Comparison of ENCODE assay signal across 20 cellular contexts in the genomic region with DNA sequence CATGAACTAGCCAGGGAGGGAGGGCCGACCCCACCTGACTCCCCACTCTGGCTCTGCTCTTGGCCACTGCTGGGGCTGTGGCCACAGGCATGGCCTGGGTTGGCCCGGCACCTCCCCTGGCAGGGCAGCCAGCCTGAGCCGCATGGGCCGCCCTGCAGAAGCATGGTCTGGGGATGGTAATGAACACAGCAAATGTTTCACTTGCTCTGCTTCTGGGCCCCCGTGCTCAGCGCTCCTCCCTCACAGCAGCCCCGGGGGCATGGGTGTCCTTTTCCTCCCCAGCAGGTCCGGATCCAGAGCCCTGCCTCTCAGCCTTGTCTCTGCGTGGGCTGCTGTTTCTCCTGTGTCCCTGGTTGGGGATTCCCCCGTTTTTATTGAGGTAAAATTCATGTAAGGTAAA. TPM values are rescaled to one million over a fixed set of nuclear protein-coding genes. Genes with fewer than 3 reads are reported as not detected.
DNase-seq lines count a peak whose midpoint lies in the region; ATAC-seq and TF ChIP-seq lines count a peak whose summit lies in the region.
"Had no signal": no experiment of that assay in that cellular context is flagged by ENCODE, and none has a peak within 500 bp of the region (broad histone marks: within the 10 kb centered on the region; RNA-seq: fewer than 3 reads in every experiment).

No MANE protein-coding gene starts in this region.

- H3K36me3 ChIP-seq in OCI-LY1 (ENCODE audit: insufficient read depth, low read length) (no peaks in the 10 kb centered on the region), esophagus muscularis mucosa (no peaks in the 10 kb centered on the region)
- H3K36me3 ChIP-seq: neural progenitor cell, thoracic aorta had no signal

- H3K36me3 Mint-ChIP-seq in natural killer cell, result no peaks in the 10 kb centered on the region
- H3K36me3 Mint-ChIP-seq: activated naive CD8-positive, alpha-beta T cell treated with anti-CD3 and anti-CD28 coated beads for 36 hours; mesothelial cell of epicardium; neural progenitor cell had no signal

- H3K9ac ChIP-seq in OCI-LY1 (ENCODE audit: low read length), result peak overlapping the region; percentile 21; the same call in 1 of the 2 replicates
- H3K9ac ChIP-seq: neural progenitor cell had no signal

- H3K4me2 ChIP-seq in OCI-LY1 (ENCODE audit: low read length), result peak overlapping the region; percentile 16; the same call in 1 of the 2 replicates
- H3K4me2 ChIP-seq: neural progenitor cell had no signal

- no peak for ATAC-seq in natural killer cell
- ATAC-seq: body of pancreas had no signal

- H3K27me3 ChIP-seq in OCI-LY1 (ENCODE audit: insufficient read depth, low read length) (no peaks in the 10 kb centered on the region), esophagus muscularis mucosa (no peaks in the 10 kb centered on the region)
- H3K27me3 ChIP-seq: body of pancreas, neural progenitor cell had no signal

- no peak overlapping the region for H2AFZ ChIP-seq in OCI-LY1 (ENCODE audit: low read length)
- H2AFZ ChIP-seq: neural progenitor cell had no signal

- no peak for TF ChIP-seq POLR2A in esophagus muscularis mucosa (IDR thresholded peaks at IDR 0.05; ENCODE audit: low read depth)

- no peaks in the 10 kb centered on the region for H3K9me2 ChIP-seq in OCI-LY1 (ENCODE audit: low read depth, low read length)

- H3K4me3 ChIP-seq in OCI-LY1 (ENCODE audit: low read depth, low read length, poor library complexity, severe bottlenecking) (no peak overlapping the region), epithelial cell of esophagus (ENCODE audit: low read length) (no peak overlapping the region), esophagus muscularis mucosa (no peak overlapping the region)
- H3K4me3 ChIP-seq: body of pancreas, neural progenitor cell, thoracic aorta had no signal

- H3K27me3 Mint-ChIP-seq in natural killer cell (ENCODE audit: low read depth in 2 of 2), result no peaks in the 10 kb centered on the region
- H3K27me3 Mint-ChIP-seq: activated CD4-positive, alpha-beta memory T cell treated with anti-CD3 and anti-CD28 coated beads, Interleukin-2, amount 10 ng/mL, durations not matched to agents 7 days and 5 days; activated naive CD8-positive, alpha-beta T cell treated with anti-CD3 and anti-CD28 coated beads for 36 hours had no signal

- H3K9me3 ChIP-seq in OCI-LY1 (ENCODE audit: low read length) (no peaks in the 10 kb centered on the region), esophagus muscularis mucosa (no peaks in the 10 kb centered on the region)
- H3K9me3 ChIP-seq: body of pancreas, Caco-2, thoracic aorta had no signal

- H3K4me3 Mint-ChIP-seq in natural killer cell, result no peak overlapping the region
- H3K4me3 Mint-ChIP-seq: activated CD4-positive, alpha-beta memory T cell treated with anti-CD3 and anti-CD28 coated beads, Interleukin-2, amount 10 ng/mL, durations not matched to agents 7 days and 5 days; activated naive CD8-positive, alpha-beta T cell treated with anti-CD3 and anti-CD28 coated beads for 36 hours; mesothelial cell of epicardium; neural progenitor cell; T-helper 2 cell treated with Interferon-gamma antibody and Interleukin-4, amounts not matched to agents 5 μg/mL and 100 μg/mL, for 36 hours had no signal

- H3K79me2 ChIP-seq in OCI-LY1 (ENCODE audit: insufficient read depth, low read length), result no peaks in the 10 kb centered on the region

- no peak for TF ChIP-seq CTCF in OCI-LY1 (IDR thresholded peaks at IDR 0.05; ENCODE audit: low read length)
- TF ChIP-seq CTCF in epithelial cell of esophagus (IDR thresholded peaks at IDR 0.05; ENCODE audit: insufficient read depth, low read depth, low read length, missing control alignments), result no peak
- no peak for TF ChIP-seq CTCF in esophagus muscularis mucosa (IDR thresholded peaks at IDR 0.05)
- no peak for TF ChIP-seq CTCF in natural killer cell (IDR thresholded peaks at IDR 0.05)

- intact Hi-C loops in esophagus muscularis mucosa (cut with DNase I) (no loop called here), natural killer cell (cut with micrococcal nuclease) (no loop called here)

- no peaks in the 10 kb centered on the region for H3K9me3 Mint-ChIP-seq in natural killer cell
- H3K9me3 Mint-ChIP-seq: activated naive CD8-positive, alpha-beta T cell treated with anti-CD3 and anti-CD28 coated beads for 36 hours; mesothelial cell of epicardium had no signal

- H3K27ac Mint-ChIP-seq in natural killer cell, result no peak overlapping the region
- H3K27ac Mint-ChIP-seq: activated CD4-positive, alpha-beta memory T cell treated with anti-CD3 and anti-CD28 coated beads, Interleukin-2, amount 10 ng/mL, durations not matched to agents 7 days and 5 days; activated naive CD8-positive, alpha-beta T cell treated with anti-CD3 and anti-CD28 coated beads for 36 hours; mesothelial cell of epicardium; neural progenitor cell; T-helper 2 cell treated with Interferon-gamma antibody and Interleukin-4, amounts not matched to agents 5 μg/mL and 100 μg/mL, for 36 hours had no signal

- H3K4me1 Mint-ChIP-seq in natural killer cell, result peaks cover 5 to 17% of the 10 kb centered on the region in 2 donors

- DNase-seq in COLO829 (ENCODE audit: low spot score), result peak; percentile 17
- DNase-seq in epithelial cell of esophagus (ENCODE audit: low read depth), result peak; percentile 12
- DNase-seq in renal cortical epithelial cell (ENCODE audit: low read depth), result peak; percentile 43
- no peak for DNase-seq in GF-D8 (lab: John Stamatoyannopoulos, UW)
- DNase-seq in esophagus muscularis mucosa (ENCODE audit: extremely low spot score), result no peak
- DNase-seq in natural killer cell, result no peak
- DNase-seq: activated CD4-positive, alpha-beta memory T cell treated with anti-CD3 and anti-CD28 coated beads, Interleukin-2, amount 10 ng/mL, durations not matched to agents 7 days and 5 days; activated naive CD8-positive, alpha-beta T cell treated with anti-CD3 and anti-CD28 coated beads for 36 hours; body of pancreas; GOT3; KG1; NCI-H2029 treated with DMSO at 0.1 percent for 48 hours; NCI-H510A had no signal

- no peaks in the 10 kb centered on the region for H4K20me1 ChIP-seq in OCI-LY1 (ENCODE audit: insufficient read depth, low read length)

- WGBS in esophagus muscularis mucosa, result 58% methylated on average over 7 of the region's 10 CpGs

- peaks cover 35% of the 10 kb centered on the region for H3K4me1 ChIP-seq in OCI-LY1 (ENCODE audit: insufficient read depth, low read length, severe bottlenecking)
- peaks cover 0 to 11% (median 0%) of the 10 kb centered on the region in 4 donors for H3K4me1 ChIP-seq in esophagus muscularis mucosa
- H3K4me1 ChIP-seq: body of pancreas, Caco-2, neural progenitor cell had no signal

- no peak for TF ChIP-seq EP300 in esophagus muscularis mucosa (IDR thresholded peaks at IDR 0.05)

- no peaks in the 10 kb centered on the region for H3F3A ChIP-seq in OCI-LY1 (ENCODE audit: insufficient read depth, low read length)

- H3K27ac ChIP-seq in OCI-LY1 (ENCODE audit: low read depth, low read length, poor library complexity, severe bottlenecking) (peak overlapping the region; percentile 71), esophagus muscularis mucosa (replicated peaks in 1 of 4) (no peak overlapping the region)
- H3K27ac ChIP-seq: body of pancreas, neural progenitor cell, thoracic aorta had no signal

RNA-seq across cellular contexts. Expression of a gene that starts 30.9 kb away (rescaled TPM):
- total RNA-seq in renal cortical epithelial cell, result 6.7 and 8.5 TPM in 2 replicates
- total RNA-seq in esophagus muscularis mucosa, result 1 to 10 TPM in 3 of 4 donors, under 1 TPM in 1; 0.83 to 2.1 (median 1.5) TPM
- total RNA-seq in natural killer cell, result under 1 TPM in 1 of 3 donors, not detected in 2; 0.14 TPM
- total RNA-seq: activated CD4-positive, alpha-beta memory T cell treated with anti-CD3 and anti-CD28 coated beads, Interleukin-2, amount 10 ng/mL, durations not matched to agents 7 days and 5 days; activated naive CD8-positive, alpha-beta T cell treated with anti-CD3 and anti-CD28 coated beads for 36 hours; HT-29 had no signal

Comparison
In these comparisons a context has a peak if more than half of its experiments do, and no peak if none do; other contexts are left out.
1. DNase-seq: peak in COLO829 (single experiment), epithelial cell of esophagus (single experiment) and renal cortical epithelial cell (single experiment); none in GF-D8 (single experiment), esophagus muscularis mucosa (single experiment) and natural killer cell (single experiment).